In genomic region chr20:59788196-59788735, GRCh38 we compare ENCODE assay signal across 25 cellular contexts.
"Had no signal": no experiment of that assay in that cellular context is flagged by ENCODE, and none has a peak within 500 bp of the region (broad histone marks: within the 10 kb centered on the region; RNA-seq: fewer than 3 reads in every experiment).

No MANE protein-coding gene starts in this region.

- H3K4me1 ChIP-seq: adrenal gland, ascending aorta, gastroesophageal sphincter, spleen, upper lobe of left lung had no signal

- H3K27me3 ChIP-seq: adrenal gland, ascending aorta, brain microvascular endothelial cell, dorsolateral prefrontal cortex, upper lobe of left lung had no signal

- FAIRE-seq: colon, islet of Langerhans had no signal

- H3K4me3 ChIP-seq: adrenal gland, ascending aorta, dorsolateral prefrontal cortex, gastroesophageal sphincter, mucosa of descending colon, spleen, upper lobe of left lung had no signal

- H3K27ac Mint-ChIP-seq: activated CD4-positive, alpha-beta memory T cell treated with anti-CD3 and anti-CD28 coated beads for 36 hours; activated naive CD8-positive, alpha-beta T cell; activated T-helper 2 cell treated with anti-CD3 and anti-CD28 coated beads, Interferon-gamma antibody, Interleukin-2, Interleukin-4, amounts not matched to agents 10 μg/mL and 5 μg/mL and 100 μg/mL, durations not matched to agents 14 hours and 24 hours and 36 hours; memory B cell; WTC11 had no signal

- ATAC-seq: activated T-cell treated with anti-CD3 and anti-CD28 coated beads, Interleukin-2, amount 50 U/mL, for 4 hours; gastroesophageal sphincter; left cardiac atrium; mucosa of descending colon; WTC11 had no signal

- H3K36me3 Mint-ChIP-seq: activated CD4-positive, alpha-beta memory T cell treated with anti-CD3 and anti-CD28 coated beads for 36 hours; activated naive CD8-positive, alpha-beta T cell; memory B cell had no signal

- H3K27ac ChIP-seq: adrenal gland, ascending aorta, brain microvascular endothelial cell, gastroesophageal sphincter, spleen, upper lobe of left lung had no signal

- H3K9me3 Mint-ChIP-seq: activated T-helper 2 cell treated with anti-CD3 and anti-CD28 coated beads, Interferon-gamma antibody, Interleukin-2, Interleukin-4, amounts not matched to agents 10 μg/mL and 5 μg/mL and 100 μg/mL, durations not matched to agents 14 hours and 24 hours and 36 hours had no signal

- H3K36me3 ChIP-seq: adrenal gland, ascending aorta, brain microvascular endothelial cell, gastroesophageal sphincter, spleen, upper lobe of left lung had no signal

- H3K9me3 ChIP-seq: adrenal gland had no signal

- DNase-seq: activated CD4-positive, alpha-beta memory T cell treated with anti-CD3 and anti-CD28 coated beads for 36 hours; activated CD4-positive, alpha-beta T cell treated with anti-CD3 and anti-CD28 coated beads for 48 hours; activated naive CD4-positive, alpha-beta T cell; activated T-cell treated with anti-CD3 and anti-CD28 coated beads, Interleukin-2, amount 50 U/mL, for 4 hours; brain microvascular endothelial cell; central memory CD4-positive, alpha-beta T cell; dorsolateral prefrontal cortex; left cardiac atrium; mucosa of descending colon; retina; spleen; stimulated activated CD4-positive, alpha-beta T cell treated with anti-CD3 and anti-CD28 coated beads, Interleukin-4, amount 100 ng/mL, for 1 hour; stimulated activated naive CD4-positive, alpha-beta T cell; T-helper 1 cell; T-helper 9 cell; upper lobe of left lung had no signal

- H3K4me1 Mint-ChIP-seq: memory B cell, WTC11 had no signal

- H3K4me3 Mint-ChIP-seq: activated CD4-positive, alpha-beta memory T cell treated with anti-CD3 and anti-CD28 coated beads for 36 hours; activated naive CD8-positive, alpha-beta T cell; activated T-cell treated with anti-CD3 and anti-CD28 coated beads, Interleukin-2, amount 50 U/mL, for 4 hours; memory B cell; WTC11 had no signal
